ENCODE assay signal across 28 cellular contexts in the genomic region with DNA sequence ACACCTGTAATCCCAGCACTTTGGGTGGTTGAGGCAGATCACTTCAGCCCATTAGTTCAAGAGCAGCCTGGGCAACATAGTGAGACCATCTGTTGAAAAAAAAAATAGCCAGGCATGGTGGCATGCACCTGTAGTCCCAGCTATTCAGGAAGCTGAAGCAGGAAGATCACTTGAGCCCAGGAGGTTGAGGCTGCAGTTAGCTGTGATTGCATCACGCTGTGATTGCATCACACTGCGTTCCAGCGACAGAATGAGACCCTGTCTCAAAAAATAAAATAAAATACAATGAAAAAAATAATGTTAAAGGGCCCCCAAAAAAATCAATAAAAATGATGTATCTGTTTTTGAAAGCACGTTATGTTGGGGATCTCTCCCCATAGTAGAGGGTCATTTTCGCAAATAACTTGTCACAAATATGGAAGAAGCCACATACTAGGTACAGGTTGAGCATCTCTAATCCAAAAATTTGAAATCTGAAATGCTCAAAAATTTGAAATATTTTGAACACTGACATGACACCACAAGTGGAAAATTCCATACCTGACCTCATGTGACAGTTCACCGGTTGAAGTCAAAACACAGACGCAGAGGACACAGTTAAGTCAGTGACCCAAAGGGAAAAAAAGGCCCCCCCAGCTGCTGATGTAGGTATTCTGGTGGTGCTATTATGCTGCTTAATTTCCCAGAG.
"Had no signal": no experiment of that assay in that cellular context is flagged by ENCODE, and none has a peak within 500 bp of the region (broad histone marks: within the 10 kb centered on the region; RNA-seq: fewer than 3 reads in every experiment).

No MANE protein-coding gene starts in this region.

- FAIRE-seq: bronchial epithelial cell, keratinocyte, TTC549 had no signal

- ATAC-seq: activated T-cell treated with anti-CD3 and anti-CD28 coated beads, Interleukin-2, amount 50 U/mL, for 4 hours; gastroesophageal sphincter; left colon; lower lobe of right lung; mucosa of descending colon; stimulated activated effector memory CD8-positive, alpha-beta T cell treated with anti-CD3 and anti-CD28 coated beads, Interleukin-12 subunit alpha, Interleukin-12 subunit beta, amount 100 ng/mL, for 72 hours; stimulated activated naive CD8-positive, alpha-beta T cell treated with anti-CD3 and anti-CD28 coated beads, Interleukin-15, amount 100 ng/mL, for 72 hours had no signal

- H3K9me3 ChIP-seq: gastroesophageal sphincter, lower lobe of right lung, mucosa of descending colon, right lobe of liver, tibial artery had no signal

- H3K36me3 ChIP-seq: right lobe of liver had no signal

- H3K4me3 ChIP-seq: coronary artery, gastroesophageal sphincter, lower lobe of right lung, mucosa of descending colon, right lobe of liver, skin epidermis, tibial artery had no signal

- H3K27ac ChIP-seq: coronary artery, epithelial cell of prostate, gastroesophageal sphincter, lower lobe of right lung, right lobe of liver, skin epidermis, tibial artery had no signal

- H3K27me3 ChIP-seq: gastroesophageal sphincter, right lobe of liver, tibial artery had no signal

- DNase-seq: activated CD4-positive, alpha-beta T cell treated with anti-CD3 and anti-CD28 coated beads for 4 hours; activated CD4-positive, alpha-beta T cell treated with anti-CD3 and anti-CD28 coated beads, Interleukin-2, amount 50 U/mL, for 48 hours; activated CD8-positive, alpha-beta memory T cell treated with anti-CD3 and anti-CD28 coated beads, Interleukin-2, amount 50 U/mL, for 48 hours; activated naive CD4-positive, alpha-beta T cell treated with Interleukin-2 at 50 U/mL for 16 hours; activated naive CD8-positive, alpha-beta T cell treated with anti-CD3 and anti-CD28 coated beads, Interleukin-2, amount 10 ng/mL, durations not matched to agents 7 days and 5 days; activated T-cell treated with anti-CD3 and anti-CD28 coated beads, Interleukin-2, amount 50 U/mL, for 4 hours; amygdala; cerebellar nuclear complex; endodermal cell; head of caudate nucleus; left colon; lower lobe of right lung; mesendoderm; mucosa of descending colon; nephron progenitor cell; nucleus accumbens; right lobe of liver; stimulated activated CD4-positive, alpha-beta T cell treated with anti-CD3 and anti-CD28 coated beads, Interleukin-2, amount 100 ng/mL, for 24 hours; stimulated activated naive CD8-positive, alpha-beta T cell treated with anti-CD3 and anti-CD28 coated beads, Interleukin-15, amount 100 ng/mL, for 72 hours; tibial artery had no signal
